13 cellular contexts compared by ENCODE assay signal in genomic region chr3:30683769-30684168, GRCh38.
A peak's percentile ranks its signal among the peaks of the same experiment; 100 is the strongest.
DNase-seq lines count a peak whose midpoint lies in the region; ATAC-seq and TF ChIP-seq lines count a peak whose summit lies in the region.
"Had no signal": no experiment of that assay in that cellular context is flagged by ENCODE, and none has a peak within 500 bp of the region (broad histone marks: within the 10 kb centered on the region; RNA-seq: fewer than 3 reads in every experiment).

No MANE protein-coding gene starts in this region.

- H3K36me3 ChIP-seq in breast epithelium = no peaks in the 10 kb centered on the region

- H3K4me1 Mint-ChIP-seq in CD4-positive, alpha-beta T cell (ENCODE audit: low read depth) = peaks cover 97% of the 10 kb centered on the region
- H3K4me1 Mint-ChIP-seq in IgD-negative memory B cell = peaks cover 17 to 48% (median 47%) of the 10 kb centered on the region in 3 donors
- H3K4me1 Mint-ChIP-seq in nephron = peaks cover 85% of the 10 kb centered on the region

- H3K27ac ChIP-seq in CD4-positive, alpha-beta T cell (ENCODE audit: low read depth, low read length) = peak overlapping the region; percentile 17
- H3K27ac ChIP-seq in breast epithelium = peak overlapping the region; percentile 38 to 65

- no peak overlapping the region for H3K4me3 ChIP-seq in breast epithelium

- peak overlapping the region; percentile 55 for H3K4me3 Mint-ChIP-seq in CD4-positive, alpha-beta T cell
- H3K4me3 Mint-ChIP-seq in IgD-negative memory B cell (no peak overlapping the region), nephron (no peak overlapping the region)
- H3K4me3 Mint-ChIP-seq: endodermal cell had no signal

- no peaks in the 10 kb centered on the region for H3K27me3 Mint-ChIP-seq in CD4-positive, alpha-beta T cell
- H3K27me3 Mint-ChIP-seq in IgD-negative memory B cell (no peaks in the 10 kb centered on the region), nephron (ENCODE audit: low read depth) (peaks cover 7% of the 10 kb centered on the region)

- POLR2A ChIA-PET in CD4-positive, alpha-beta T cell (lab: Charles Lee) = no interaction called here

- ATAC-seq in CD4-positive, alpha-beta T cell (ENCODE audit: poor library complexity) = no peak
- ATAC-seq in GM19395 (IDR thresholded peaks at IDR 0.05; ENCODE audit: unreplicated experiment) (no peak), HG03571 (IDR thresholded peaks at IDR 0.05; ENCODE audit: unreplicated experiment) (no peak)
- ATAC-seq: right cardiac atrium had no signal

- intact Hi-C loops in CD4-positive, alpha-beta T cell (cut with DNase I, micrococcal nuclease) = loop anchor here (5.0 to 10.0 kb wide), 2 partner anchors 36 to 49 kb away; no protein-coding TSS in a partner anchor
- intact Hi-C loops in breast epithelium (cut with DNase I; ENCODE audit: low total_unique reads) = no loop called here

- no peaks in the 10 kb centered on the region for H3K9me3 ChIP-seq in CD4-positive, alpha-beta T cell (ENCODE audit: control insufficient read depth, low read length)
- no peaks in the 10 kb centered on the region for H3K9me3 ChIP-seq in breast epithelium

- peak overlapping the region; percentile 82 for H3K27ac Mint-ChIP-seq in CD4-positive, alpha-beta T cell
- H3K27ac Mint-ChIP-seq in IgD-negative memory B cell (peak overlapping the region in 2 of 3 donors; percentile 49 to 64), nephron (peak overlapping the region; percentile 20 to 74 (median 23))
- H3K27ac Mint-ChIP-seq: endodermal cell had no signal

- CTCF ChIA-PET in CD4-positive, alpha-beta T cell (lab: Charles Lee) = interaction anchor here (0.8 to 1.9 kb wide), 3 partner anchors 9 to 55 kb away, joined by 3 to 6 read pairs (median 5); no protein-coding TSS in a partner anchor

- TF ChIP-seq POLR2A in breast epithelium (IDR thresholded peaks at IDR 0.05) = no peak

- H3K9me3 Mint-ChIP-seq in CD4-positive, alpha-beta T cell = no peaks in the 10 kb centered on the region
- H3K9me3 Mint-ChIP-seq in IgD-negative memory B cell (no peaks in the 10 kb centered on the region), nephron (no peaks in the 10 kb centered on the region)
- H3K9me3 Mint-ChIP-seq: endodermal cell had no signal

- H3K36me3 Mint-ChIP-seq in CD4-positive, alpha-beta T cell (ENCODE audit: low read depth) = peaks cover 97% of the 10 kb centered on the region
- peaks cover 8% of the 10 kb centered on the region for H3K36me3 Mint-ChIP-seq in IgD-negative memory B cell
- H3K36me3 Mint-ChIP-seq in nephron (ENCODE audit: low read depth) = peaks cover 37% of the 10 kb centered on the region

- H3K27me3 ChIP-seq in CD4-positive, alpha-beta T cell (ENCODE audit: control insufficient read depth, insufficient read depth, low read length) = no peaks in the 10 kb centered on the region
- no peaks in the 10 kb centered on the region for H3K27me3 ChIP-seq in breast epithelium

- H3K4me1 ChIP-seq in breast epithelium = peaks cover 2 to 4% of the 10 kb centered on the region in 2 donors

- TF ChIP-seq CTCF in CD4-positive, alpha-beta T cell (IDR thresholded peaks at IDR 0.05) = no peak
- TF ChIP-seq CTCF in breast epithelium (IDR thresholded peaks at IDR 0.05) (no peak), nephron (IDR thresholded peaks at IDR 0.05; ENCODE audit: unreplicated experiment in 3 of 3) (no peak)

- DNase-seq in CD4-positive, alpha-beta T cell = no peak
- DNase-seq in breast epithelium (ENCODE audit: low spot score in 2 of 2) = no peak
- no peak for DNase-seq in Kasumi-1 (lab: John Stamatoyannopoulos, UW)
- DNase-seq: activated T-cell treated with anti-CD3 and anti-CD28 coated beads, Interleukin-2, amount 50 U/mL, for 1 hour; endodermal cell; GOT3; NCI-H2029; NCI-H774; right cardiac atrium had no signal

Comparison
In these comparisons a context has a peak if more than half of its experiments do, and no peak if none do; other contexts are left out.
1. H3K27ac Mint-ChIP-seq: peak in every context shown above with its lines; median percentile 82 in CD4-positive, alpha-beta T cell; 56 in IgD-negative memory B cell; 23 in nephron.